13 cellular contexts compared by ENCODE assay signal in the genomic region with DNA sequence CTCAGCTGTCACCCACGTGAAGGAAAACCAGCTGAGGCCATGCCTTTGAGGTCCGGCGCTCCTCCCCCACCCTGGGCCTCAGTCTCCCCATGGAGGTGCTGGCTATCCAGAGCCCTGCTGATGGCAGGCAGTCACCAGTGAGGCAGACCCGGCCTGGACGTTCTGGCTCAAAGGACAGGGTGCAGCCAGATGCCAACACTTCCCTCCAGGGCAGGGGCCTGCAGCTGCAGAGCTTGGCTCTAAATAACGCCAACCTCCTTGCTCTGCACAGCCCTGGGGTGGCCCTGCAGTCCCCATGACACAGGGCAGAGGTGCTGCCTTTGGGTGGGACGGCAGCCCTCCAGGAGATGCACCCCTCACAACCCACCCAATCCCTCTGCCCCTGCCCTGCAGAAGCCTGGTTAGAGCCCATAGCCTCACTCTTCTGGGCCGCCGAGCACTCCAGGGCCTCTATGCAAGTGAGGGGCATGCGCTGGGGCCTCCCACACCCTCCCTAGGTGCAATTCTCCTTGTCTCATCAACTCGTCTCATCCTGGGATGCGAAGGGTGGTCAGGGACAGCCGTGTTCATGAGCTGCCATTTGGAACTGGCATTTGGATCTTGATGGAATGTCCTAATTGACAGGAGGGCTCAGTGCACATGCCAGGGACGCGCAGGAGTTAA. TPM values are rescaled to one million over a fixed set of nuclear protein-coding genes. Genes with fewer than 3 reads are reported as not detected.
A peak's percentile ranks its signal among the peaks of the same experiment; 100 is the strongest.
DNase-seq lines count a peak whose midpoint lies in the region; ATAC-seq, FAIRE-seq and TF ChIP-seq lines count a peak whose summit lies in the region.
"Had no signal": no experiment of that assay in that cellular context is flagged by ENCODE, and none has a peak within 500 bp of the region (broad histone marks: within the 10 kb centered on the region; RNA-seq: fewer than 3 reads in every experiment).

No MANE protein-coding gene starts in this region.

- peaks cover 52% of the 10 kb centered on the region for H3K4me1 Mint-ChIP-seq in Caco-2 (ENCODE audit: low read depth, unreplicated experiment)
- H3K4me1 Mint-ChIP-seq: activated naive CD4-positive, alpha-beta T cell treated with anti-CD3 and anti-CD28 coated beads, Interleukin-2, amount 10 ng/mL, durations not matched to agents 7 days and 5 days; CD14-positive monocyte had no signal

- peaks cover 17% of the 10 kb centered on the region for H3K36me3 Mint-ChIP-seq in Caco-2 (ENCODE audit: insufficient read depth, unreplicated experiment)
- H3K36me3 Mint-ChIP-seq: activated CD4-positive, alpha-beta memory T cell treated with anti-CD3 and anti-CD28 coated beads for 36 hours; activated naive CD4-positive, alpha-beta T cell treated with anti-CD3 and anti-CD28 coated beads, Interleukin-2, amount 10 ng/mL, durations not matched to agents 7 days and 5 days; CD14-positive monocyte had no signal

- H3K27me3 ChIP-seq in Caco-2 (replicated peaks; ENCODE audit: control insufficient read depth, insufficient read depth, low read length), result no peaks in the 10 kb centered on the region
- no peaks in the 10 kb centered on the region for H3K27me3 ChIP-seq in left ventricle myocardium inferior (ENCODE audit: low read depth)
- no peaks in the 10 kb centered on the region for H3K27me3 ChIP-seq in pancreas
- no peaks in the 10 kb centered on the region for H3K27me3 ChIP-seq in tibial nerve

- no peak for TF ChIP-seq EP300 in tibial nerve (IDR thresholded peaks at IDR 0.05)

- peak overlapping the region; percentile 90 for H3K27ac Mint-ChIP-seq in Caco-2 (ENCODE audit: unreplicated experiment)
- H3K27ac Mint-ChIP-seq: activated CD4-positive, alpha-beta memory T cell treated with anti-CD3 and anti-CD28 coated beads for 36 hours; activated naive CD4-positive, alpha-beta T cell treated with anti-CD3 and anti-CD28 coated beads, Interleukin-2, amount 10 ng/mL, durations not matched to agents 7 days and 5 days had no signal

- POLR2A ChIA-PET in Caco-2 (lab: Charles Lee), result interaction anchor here (1.6 to 1.8 kb wide), 2 partner anchors 30 to 93 kb away, joined by 5 to 9 read pairs; a partner anchor contains a TSS
- POLR2A ChIA-PET in RWPE1 (lab: Yijun Ruan, JAX; ENCODE audit: low non-redundant PET), result no interaction called here

- H3K4me1 ChIP-seq in Caco-2, result peaks cover 69% of the 10 kb centered on the region
- peaks cover 98% of the 10 kb centered on the region for H3K4me1 ChIP-seq in left ventricle myocardium inferior
- peaks cover 74 to 84% (median 74%) of the 10 kb centered on the region in 3 donors for H3K4me1 ChIP-seq in pancreas
- peaks cover 0 to 67% (median 23%) of the 10 kb centered on the region in 4 donors for H3K4me1 ChIP-seq in tibial nerve

- no TSS peak for BruUV-seq in Caco-2 (replicated peaks; lab: Mats Ljungman, UMichigan)

- no peak for FAIRE-seq in pancreas (lab: Jason Lieb, UNC)
- FAIRE-seq: islet of Langerhans had no signal

- TF ChIP-seq CTCF in Caco-2 (IDR thresholded peaks at IDR 0.05; ENCODE audit: insufficient read depth in 1 of 2, low read depth in 1 of 2, low read length in 1 of 2, severe bottlenecking in 1 of 2, unreplicated experiment in 1 of 2), result no peak
- no peak for TF ChIP-seq CTCF in RWPE1 (conservative IDR thresholded peaks at IDR 0.05; ENCODE audit: low read depth)
- TF ChIP-seq CTCF in left ventricle myocardium inferior (IDR thresholded peaks at IDR 0.05; ENCODE audit: borderline replicate concordance), result no peak
- TF ChIP-seq CTCF in pancreas (IDR thresholded peaks at IDR 0.05), result no peak
- TF ChIP-seq CTCF in tibial nerve (IDR thresholded peaks at IDR 0.05), result no peak

- intact Hi-C loops in Caco-2 (cut with micrococcal nuclease; ENCODE audit: unreplicated experiment) (loop anchor here (1.0 to 2.0 kb wide), 2 partner anchors 29 to 51 kb away; no protein-coding TSS in a partner anchor), left ventricle myocardium inferior (cut with micrococcal nuclease) (no loop called here), pancreas (cut with DNase I) (no loop called here)

- no peak overlapping the region for H3K4me3 ChIP-seq in Caco-2 (ENCODE audit: low read depth, low read length)
- no peak overlapping the region for H3K4me3 ChIP-seq in left ventricle myocardium inferior
- H3K4me3 ChIP-seq in pancreas, result no peak overlapping the region
- no peak overlapping the region for H3K4me3 ChIP-seq in tibial nerve

- H3K9me3 ChIP-seq in Caco-2, result no peaks in the 10 kb centered on the region
- no peaks in the 10 kb centered on the region for H3K9me3 ChIP-seq in left ventricle myocardium inferior (replicated peaks)
- H3K9me3 ChIP-seq in pancreas, result no peaks in the 10 kb centered on the region
- H3K9me3 ChIP-seq in tibial nerve, result no peaks in the 10 kb centered on the region
- H3K9me3 ChIP-seq: neutrophil had no signal

- H3K36me3 ChIP-seq in Caco-2 (ENCODE audit: control insufficient read depth, insufficient read depth, low read length), result no peaks in the 10 kb centered on the region
- no peaks in the 10 kb centered on the region for H3K36me3 ChIP-seq in left ventricle myocardium inferior
- no peaks in the 10 kb centered on the region for H3K36me3 ChIP-seq in pancreas
- no peaks in the 10 kb centered on the region for H3K36me3 ChIP-seq in tibial nerve
- H3K36me3 ChIP-seq: neutrophil had no signal

- ATAC-seq in pancreas (no peak), HG02884 (IDR thresholded peaks at IDR 0.05; ENCODE audit: unreplicated experiment) (no peak), GM18520 (IDR thresholded peaks at IDR 0.05; ENCODE audit: unreplicated experiment) (no peak)

- no peaks in the 10 kb centered on the region for H3K9me3 Mint-ChIP-seq in Caco-2 (ENCODE audit: unreplicated experiment)
- H3K9me3 Mint-ChIP-seq: activated CD4-positive, alpha-beta memory T cell treated with anti-CD3 and anti-CD28 coated beads for 36 hours; activated naive CD4-positive, alpha-beta T cell treated with anti-CD3 and anti-CD28 coated beads, Interleukin-2, amount 10 ng/mL, durations not matched to agents 7 days and 5 days had no signal

- H3K4me3 Mint-ChIP-seq in Caco-2 (ENCODE audit: unreplicated experiment), result peak overlapping the region; percentile 61
- H3K4me3 Mint-ChIP-seq: activated CD4-positive, alpha-beta memory T cell treated with anti-CD3 and anti-CD28 coated beads for 36 hours; activated naive CD4-positive, alpha-beta T cell treated with anti-CD3 and anti-CD28 coated beads, Interleukin-2, amount 10 ng/mL, durations not matched to agents 7 days and 5 days; CD14-positive monocyte had no signal

- no peaks in the 10 kb centered on the region for H3K27me3 Mint-ChIP-seq in Caco-2 (ENCODE audit: insufficient read depth, unreplicated experiment)
- H3K27me3 Mint-ChIP-seq: activated CD4-positive, alpha-beta memory T cell treated with anti-CD3 and anti-CD28 coated beads for 36 hours; activated naive CD4-positive, alpha-beta T cell treated with anti-CD3 and anti-CD28 coated beads, Interleukin-2, amount 10 ng/mL, durations not matched to agents 7 days and 5 days had no signal

- no peak for DNase-seq in Caco-2
- no peak for DNase-seq in RWPE1 (ENCODE audit: low spot score)
- DNase-seq in left ventricle myocardium inferior, result no peak
- DNase-seq in pancreas, result peak in 1 of 6 donors; percentile 71
- no peak for DNase-seq in activated CD4-positive, CD25-positive, alpha-beta regulatory T cell treated with anti-CD3 and anti-CD28 coated beads, Interleukin-2, amount 50 U/mL, for 72 hours
- no peak for DNase-seq in tibial nerve (ENCODE audit: low spot score in 2 of 2)
- DNase-seq: activated CD4-positive, alpha-beta memory T cell treated with anti-CD3 and anti-CD28 coated beads for 36 hours; activated naive CD4-positive, alpha-beta T cell treated with anti-CD3 and anti-CD28 coated beads, Interleukin-2, amount 10 ng/mL, durations not matched to agents 7 days and 5 days had no signal

- CTCF ChIA-PET in Caco-2 (lab: Charles Lee), result interaction anchor here (0.5 to 2.1 kb wide), 7 partner anchors 23 to 180 kb away, joined by 3 to 6 read pairs (median 4); no protein-coding TSS in a partner anchor
- CTCF ChIA-PET in RWPE1 (lab: Yijun Ruan, JAX), result interaction anchor here (1.1 kb wide), 1 partner anchor 55 kb away, joined by 4 read pairs; no protein-coding TSS in a partner anchor

- peak overlapping the region; percentile 95 for H3K27ac ChIP-seq in RWPE1
- H3K27ac ChIP-seq in left ventricle myocardium inferior (replicated peaks), result peak overlapping the region; percentile 83
- peak overlapping the region; percentile 44 to 76 (median 60) for H3K27ac ChIP-seq in pancreas
- H3K27ac ChIP-seq in tibial nerve, result no peak overlapping the region
- H3K27ac ChIP-seq: neutrophil had no signal

- TF ChIP-seq POLR2A in tibial nerve (IDR thresholded peaks at IDR 0.05), result no peak

- WGBS in pancreas, 2 donors, result 66 to 69% methylated on average over 14 to 15 of the region's 15 CpGs
- 80 to 81% methylated on average over 4 to 13 of the region's 15 CpGs for WGBS in tibial nerve, 2 donors

RNA-seq across cellular contexts. Expression of a gene that starts 30.4 kb away (rescaled TPM):
- total RNA-seq in Caco-2 (2022) (69.1 and 76.2 TPM in 2 replicates), left ventricle myocardium inferior (41.0 TPM), pancreas (10 to 100 TPM; 14.4 to 22.2 (median 17.6) TPM), tibial nerve (1 to 10 TPM in 2 of 4 donors, under 1 TPM in 2; 0.60 to 4.6 (median 1.8) TPM)
- 10 to 100 TPM in 1 of 2 donors, 1 to 10 TPM in 1; 9.5 to 19.5 TPM for polyA plus RNA-seq in pancreas

Comparison
In these comparisons a context has a peak if more than half of its experiments do, and no peak if none do; other contexts are left out.
1. H3K27ac ChIP-seq: peak in RWPE1 (single experiment), left ventricle myocardium inferior (single experiment) and pancreas (4 of 4); none in tibial nerve (0 of 4).